Comparison of ENCODE assay signal across 19 cellular contexts in genomic region chr1:115313173-115313572, GRCh38. TPM values are rescaled to one million over a fixed set of nuclear protein-coding genes. Genes with fewer than 3 reads are reported as not detected.
DNase-seq lines count a peak whose midpoint lies in the region; ATAC-seq and TF ChIP-seq lines count a peak whose summit lies in the region.
"Had no signal": no experiment of that assay in that cellular context is flagged by ENCODE, and none has a peak within 500 bp of the region (broad histone marks: within the 10 kb centered on the region; RNA-seq: fewer than 3 reads in every experiment).

No MANE protein-coding gene starts in this region.

- H3K27me3 ChIP-seq in GM23248 (replicated peaks; ENCODE audit: insufficient read depth) = no peaks in the 10 kb centered on the region
- H3K27me3 ChIP-seq in ascending aorta = no peaks in the 10 kb centered on the region

- no peak for TF ChIP-seq CTCF in ascending aorta (IDR thresholded peaks at IDR 0.05)

- H2AFZ ChIP-seq in GM23248 = no peak overlapping the region

- 41 to 44% methylated on average over 1 of the region's 1 CpG for WGBS in GM23248 (ENCODE audit: low coverage in 1 of 2, low lambda C conversion rate in 2 of 2, missing lambda C conversion rate in 2 of 2), 2 experiments

- no peaks in the 10 kb centered on the region for H3K9me3 ChIP-seq in GM23248 (ENCODE audit: low read depth)
- H3K9me3 ChIP-seq in ascending aorta = no peaks in the 10 kb centered on the region

- H4K20me1 ChIP-seq in GM23248 (ENCODE audit: insufficient read depth) = no peaks in the 10 kb centered on the region

- intact Hi-C loops in ascending aorta (cut with DNase I) = no loop called here

- peaks cover 70% of the 10 kb centered on the region for H3K4me1 ChIP-seq in GM23248 (ENCODE audit: insufficient read depth)
- H3K4me1 ChIP-seq in ascending aorta = peaks cover 5 to 19% of the 10 kb centered on the region in 2 donors

- no peak overlapping the region; the same call in 1 of the 2 replicates for H3K9ac ChIP-seq in GM23248

- DNase-seq in DMS 273 (lab: John Stamatoyannopoulos, UW; ENCODE audit: unreplicated experiment) (peak; percentile 86), GM23248 (peak; percentile 34), ascending aorta (ENCODE audit: low spot score in 2 of 2) (no peak), midbrain (lab: John Stamatoyannopoulos, UW) (peak; percentile 33)
- DNase-seq: ACHN; CD4-positive, CD25-positive, alpha-beta regulatory T cell; DND-41; GF-D8; H7; Karpas-422; MM.1S; NCI-H1930; NCI-H2227 treated with DMSO at 0.1 percent for 48 hours; SHP77 had no signal

- H3K9me2 ChIP-seq in GM23248 (ENCODE audit: insufficient read depth) = no peaks in the 10 kb centered on the region

- H3K27ac ChIP-seq in GM23248 = peak overlapping the region; percentile 66
- H3K27ac ChIP-seq in ascending aorta = peak overlapping the region; percentile 78 to 80

- peaks cover 68% of the 10 kb centered on the region for H3F3A ChIP-seq in GM23248 (ENCODE audit: insufficient read depth)

- H3K36me3 ChIP-seq in GM23248 (ENCODE audit: low read depth) = peaks cover 20% of the 10 kb centered on the region
- no peaks in the 10 kb centered on the region for H3K36me3 ChIP-seq in ascending aorta

- peak overlapping the region; percentile 10 for H3K4me2 ChIP-seq in GM23248 (ENCODE audit: unreplicated experiment)

- peaks cover 96% of the 10 kb centered on the region for H3K79me2 ChIP-seq in GM23248 (ENCODE audit: insufficient read depth)

- no peak for ATAC-seq in GM18870 (IDR thresholded peaks at IDR 0.05; ENCODE audit: unreplicated experiment)
- no peak for ATAC-seq in GM21381 (IDR thresholded peaks at IDR 0.05; ENCODE audit: unreplicated experiment)
- no peak for ATAC-seq in HG02678 (IDR thresholded peaks at IDR 0.05; ENCODE audit: unreplicated experiment)
- ATAC-seq: Panc1, SK-N-SH treated with all-trans-retinoic acid at 6 μM for 48 hours had no signal

- H3K4me3 ChIP-seq in GM23248 (no peak overlapping the region), ascending aorta (no peak overlapping the region)

- in situ Hi-C loops in GM23248 (cut with MboI) = no loop called here

RNA-seq across cellular contexts. Expression of gene NGF, which starts 24.9 kb away (rescaled TPM):
- total RNA-seq in GM23248 (2014; rRNA removed; shearing (Covaris generic)) = 27.1 and 28.1 TPM in 2 replicates
- 52.9 and 55.0 TPM in 2 replicates for polyA plus RNA-seq in GM23248 (2016; fragmentation: Nextera tagmentation; extraction: Ambion mirVana)
- 2.1 TPM for total RNA-seq in ascending aorta
- total RNA-seq: CD4-positive, CD25-positive, alpha-beta regulatory T cell had no signal
- polyA plus RNA-seq: CD4-positive, CD25-positive, alpha-beta regulatory T cell had no signal

Comparison
In these comparisons a context has a peak if more than half of its experiments do, and no peak if none do; other contexts are left out.
1. DNase-seq: peak in DMS 273 (single experiment), GM23248 (single experiment) and midbrain (single experiment); none in ascending aorta (0 of 2).